In the genomic region with DNA sequence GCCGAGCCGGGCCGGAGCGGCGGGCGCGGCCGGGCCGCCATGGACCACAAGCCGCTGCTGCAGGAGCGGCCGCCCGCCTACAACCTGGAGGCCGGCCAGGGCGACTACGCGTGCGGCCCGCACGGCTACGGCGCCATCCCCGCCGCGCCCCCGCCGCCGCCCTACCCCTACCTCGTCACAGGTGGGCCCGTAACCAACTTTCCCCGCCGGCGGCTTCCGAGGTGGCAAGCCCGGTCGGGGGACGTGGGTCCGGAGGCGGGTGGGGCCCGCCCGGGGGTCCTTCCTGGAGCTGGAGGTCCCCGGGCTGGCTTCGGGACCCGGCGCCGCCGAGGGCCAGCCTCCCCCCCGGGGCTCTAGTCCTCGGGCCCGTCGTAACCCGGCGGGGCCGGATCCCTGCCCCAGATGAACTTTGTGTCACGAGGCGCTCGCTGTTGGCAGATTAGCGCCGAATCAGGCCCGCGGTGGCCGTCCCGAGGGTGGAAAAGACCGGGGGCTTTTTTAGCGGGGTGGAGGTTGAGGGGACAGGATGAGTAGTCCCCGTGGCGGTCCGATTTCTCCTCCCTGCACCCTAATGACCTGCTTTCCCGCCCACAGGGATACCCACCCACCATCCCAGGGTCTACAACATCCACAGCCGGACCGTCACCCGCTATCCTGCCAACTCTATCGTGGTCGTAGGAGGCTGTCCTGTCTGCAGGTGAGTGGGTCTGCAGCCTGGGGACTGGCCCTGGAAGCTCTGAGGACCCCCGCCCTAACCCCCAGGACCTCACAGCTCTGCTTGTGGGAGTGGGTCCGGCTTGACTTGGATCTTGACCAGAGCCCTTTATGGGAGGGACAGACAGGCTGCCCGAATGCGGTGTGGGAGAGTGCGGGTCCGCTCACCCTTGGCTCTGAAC, we compare ENCODE assay signal across 8 cellular contexts. TPM values are rescaled to one million over a fixed set of nuclear protein-coding genes. Genes with fewer than 3 reads are reported as not detected.
A peak's percentile ranks its signal among the peaks of the same experiment; 100 is the strongest.
DNase-seq lines count a peak whose midpoint lies in the region; ATAC-seq and TF ChIP-seq lines count a peak whose summit lies in the region.

No MANE protein-coding gene starts in this region.

- peak overlapping the region; percentile 87 for H3K4me3 Mint-ChIP-seq in activated CD4-positive, alpha-beta T cell treated with anti-CD3 and anti-CD28 coated beads, Interleukin-2, amount 10 ng/mL, durations not matched to agents 24 days and 14 days

- H3K36me3 Mint-ChIP-seq in activated CD4-positive, alpha-beta T cell treated with anti-CD3 and anti-CD28 coated beads, Interleukin-2, amount 10 ng/mL, durations not matched to agents 24 days and 14 days (ENCODE audit: low read depth): peaks cover 9% of the 10 kb centered on the region

- peak overlapping the region; percentile 88 for H3K27ac ChIP-seq in fibroblast of lung (ENCODE audit: insufficient read depth, low read length)
- peak overlapping the region; percentile 92 for H3K27ac ChIP-seq in osteoblast (ENCODE audit: low read depth, low read length)

- ATAC-seq in HG03175 (IDR thresholded peaks at IDR 0.05; ENCODE audit: unreplicated experiment): peak; percentile 37

- H4K20me1 ChIP-seq in fibroblast of lung (ENCODE audit: control insufficient read depth, extremely low read depth, insufficient read depth, low read length) (no peaks in the 10 kb centered on the region), osteoblast (ENCODE audit: insufficient read depth, low read length) (peaks cover 21% of the 10 kb centered on the region)

- intact Hi-C loops in activated CD4-positive, alpha-beta T cell treated with anti-CD3 and anti-CD28 coated beads, Interleukin-2, amount 10 ng/mL, durations not matched to agents 24 days and 14 days (cut with micrococcal nuclease): loop anchor here (1.0 to 10.0 kb wide), 5 partner anchors 31 to 595 kb away; partner anchors contain the start of genes ASNS, BAIAP2L1 and TRRAP

- TF ChIP-seq CTCF in BE2C (IDR thresholded peaks at IDR 0.05; ENCODE audit: low read depth, low read length) (no peak), fibroblast of lung (conservative IDR thresholded peaks at IDR 0.05 in 1 of 2, IDR thresholded peaks at IDR 0.05 in 1 of 2; ENCODE audit: low read depth in 1 of 2, low read length in 2 of 2) (no peak), osteoblast (IDR thresholded peaks at IDR 0.05; ENCODE audit: extremely low read depth, low read depth, low read length) (no peak)

- H3K36me3 ChIP-seq in BE2C (peaks cover 3% of the 10 kb centered on the region; the same call in 1 of the 2 replicates), fibroblast of lung (ENCODE audit: control insufficient read depth, insufficient read depth, low read length) (peaks cover 11% of the 10 kb centered on the region), osteoblast (ENCODE audit: insufficient read depth, low read length) (peaks cover 6% of the 10 kb centered on the region)

- H3K79me2 ChIP-seq in fibroblast of lung (ENCODE audit: control insufficient read depth, insufficient read depth, low read length) (peaks cover 53% of the 10 kb centered on the region), osteoblast (ENCODE audit: insufficient read depth, low read length) (peaks cover 53% of the 10 kb centered on the region)

- no peaks in the 10 kb centered on the region for H3K27me3 Mint-ChIP-seq in activated CD4-positive, alpha-beta T cell treated with anti-CD3 and anti-CD28 coated beads, Interleukin-2, amount 10 ng/mL, durations not matched to agents 24 days and 14 days

- H3K9me3 ChIP-seq in BE2C (no peaks in the 10 kb centered on the region), fibroblast of lung (ENCODE audit: control insufficient read depth, insufficient read depth, low read depth, low read length) (no peaks in the 10 kb centered on the region), osteoblast (ENCODE audit: low read depth, low read length) (no peaks in the 10 kb centered on the region)

- H3K4me1 ChIP-seq in BE2C (peaks cover 12% of the 10 kb centered on the region), fibroblast of lung (ENCODE audit: control insufficient read depth, extremely low read depth, insufficient read depth, low read length) (peaks cover 28% of the 10 kb centered on the region), osteoblast (ENCODE audit: insufficient read depth, low read length) (peaks cover 52% of the 10 kb centered on the region)

- H3K4me1 Mint-ChIP-seq in activated CD4-positive, alpha-beta T cell treated with anti-CD3 and anti-CD28 coated beads, Interleukin-2, amount 10 ng/mL, durations not matched to agents 24 days and 14 days: peaks cover 19% of the 10 kb centered on the region

- peak; percentile 26 for TF ChIP-seq POLR2A in GM19193 (IDR thresholded peaks at IDR 0.05; ENCODE audit: extremely low read depth, insufficient read depth, insufficient read length)

- no peaks in the 10 kb centered on the region for H3K9me3 Mint-ChIP-seq in activated CD4-positive, alpha-beta T cell treated with anti-CD3 and anti-CD28 coated beads, Interleukin-2, amount 10 ng/mL, durations not matched to agents 24 days and 14 days

- peak overlapping the region; percentile 83 for H3K27ac Mint-ChIP-seq in activated CD4-positive, alpha-beta T cell treated with anti-CD3 and anti-CD28 coated beads, Interleukin-2, amount 10 ng/mL, durations not matched to agents 24 days and 14 days

- H3K4me2 ChIP-seq in fibroblast of lung (ENCODE audit: extremely low read depth, insufficient read depth, low read length): peak overlapping the region; percentile 91
- peak overlapping the region; percentile 84 for H3K4me2 ChIP-seq in osteoblast (ENCODE audit: insufficient read depth, low read length)

- peak overlapping the region; percentile 75 for H3K4me3 ChIP-seq in BE2C (ENCODE audit: low read depth, low read length)
- peak overlapping the region; percentile 52 to 98 (median 73) for H3K4me3 ChIP-seq in fibroblast of lung (replicated peaks in 1 of 4; ENCODE audit: control extremely low read depth in 1 of 4, insufficient read depth in 1 of 4, low read depth in 3 of 4, low read length in 4 of 4)
- H3K4me3 ChIP-seq in osteoblast (ENCODE audit: insufficient read depth, low read length): peak overlapping the region; percentile 95

- no peak for DNase-seq in BE2C
- DNase-seq in activated CD4-positive, alpha-beta T cell treated with anti-CD3 and anti-CD28 coated beads, Interleukin-2, amount 10 ng/mL, durations not matched to agents 24 days and 14 days: no peak
- no peak for DNase-seq in fibroblast of lung (ENCODE audit: low read depth in 2 of 2)
- DNase-seq in osteoblast (ENCODE audit: insufficient read length, low spot score, missing footprints): peak; percentile 79
- no peak for DNase-seq in A172 (ENCODE audit: low spot score)
- DNase-seq in superior temporal gyrus (ENCODE audit: extremely low spot score): no peak

- H3K9ac ChIP-seq in fibroblast of lung (ENCODE audit: insufficient read depth, low read length): peak overlapping the region; percentile 93

- H3K27me3 ChIP-seq in BE2C (no peaks in the 10 kb centered on the region), fibroblast of lung (ENCODE audit: control insufficient read depth, insufficient read depth, low read length) (no peaks in the 10 kb centered on the region), osteoblast (ENCODE audit: insufficient read depth, low read length) (no peaks in the 10 kb centered on the region)

- no peak overlapping the region for H2AFZ ChIP-seq in fibroblast of lung (ENCODE audit: low read length)
- no peak overlapping the region for H2AFZ ChIP-seq in osteoblast (ENCODE audit: low read length)

RNA-seq across cellular contexts. Expression of gene BRI3, which starts 0.5 kb away (rescaled TPM):
- 316 TPM for polyA plus RNA-seq in BE2C (2012; ENCODE audit: insufficient read depth, insufficient read length, low read depth)
- total RNA-seq in activated CD4-positive, alpha-beta T cell treated with anti-CD3 and anti-CD28 coated beads, Interleukin-2, amount 10 ng/mL, durations not matched to agents 24 days and 14 days: 66.8 and 70.3 TPM in 2 replicates
- 77.8 and 104 TPM in 2 replicates for total RNA-seq in fibroblast of lung
- 164 and 172 TPM in 2 replicates for polyA plus RNA-seq in fibroblast of lung
- polyA plus RNA-seq in fibroblast of lung (2012): 267 and 318 TPM in 2 replicates
- polyA minus RNA-seq in fibroblast of lung (ENCODE audit: low replicate concordance): 379 and 477 TPM in 2 replicates
- 95.9 and 113 TPM in 2 replicates for total RNA-seq in osteoblast
- 107 and 132 TPM in 2 replicates for total RNA-seq in A172 (2014; rRNA removed; shearing (Covaris generic))

RNA-seq across cellular contexts. Expression of gene TECPR1, which starts 30.0 kb away (rescaled TPM):
- 32.9 TPM for polyA plus RNA-seq in BE2C (2012; ENCODE audit: insufficient read depth, insufficient read length, low read depth)
- 43.1 and 47.8 TPM in 2 replicates for total RNA-seq in activated CD4-positive, alpha-beta T cell treated with anti-CD3 and anti-CD28 coated beads, Interleukin-2, amount 10 ng/mL, durations not matched to agents 24 days and 14 days
- 24.9 and 39.0 TPM in 2 replicates for total RNA-seq in fibroblast of lung
- polyA plus RNA-seq in fibroblast of lung: 3.3 and 3.7 TPM in 2 replicates
- polyA plus RNA-seq in fibroblast of lung (2012): 15.4 and 15.6 TPM in 2 replicates
- polyA minus RNA-seq in fibroblast of lung (ENCODE audit: low replicate concordance): 7.7 and 9.1 TPM in 2 replicates
- total RNA-seq in osteoblast: 20.3 and 22.4 TPM in 2 replicates
- 16.7 and 17.4 TPM in 2 replicates for total RNA-seq in A172 (2014; rRNA removed; shearing (Covaris generic))
